ENCODE assay signal across 15 cellular contexts in the genomic region with DNA sequence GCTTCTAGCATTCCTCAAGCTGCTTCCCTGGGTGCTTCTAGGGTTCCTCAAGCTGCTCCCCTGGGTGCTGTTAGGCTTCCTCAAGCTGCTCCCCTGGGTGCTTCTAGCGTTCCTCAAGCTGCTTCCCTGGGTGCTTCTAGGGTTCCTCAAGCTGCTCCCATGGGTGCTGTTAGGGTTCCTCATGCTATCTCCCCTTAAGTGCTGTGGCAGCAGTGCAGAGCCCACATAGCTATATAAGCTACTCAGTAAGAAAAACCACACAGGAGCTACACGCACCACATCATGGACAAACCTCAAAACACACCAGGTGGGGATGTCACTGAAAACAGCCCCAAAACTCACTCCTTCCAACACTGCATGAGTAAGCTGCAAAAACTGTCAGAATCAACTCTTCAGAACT. TPM values are rescaled to one million over a fixed set of nuclear protein-coding genes. Genes with fewer than 3 reads are reported as not detected.
DNase-seq lines count a peak whose midpoint lies in the region; ATAC-seq and TF ChIP-seq lines count a peak whose summit lies in the region.
"Had no signal": no experiment of that assay in that cellular context is flagged by ENCODE, and none has a peak within 500 bp of the region (broad histone marks: within the 10 kb centered on the region; RNA-seq: fewer than 3 reads in every experiment).

No MANE protein-coding gene starts in this region.

- no peak overlapping the region for H2BK15ac ChIP-seq in IMR-90 (ENCODE audit: low read depth, low read length)

- no peak overlapping the region for H4K5ac ChIP-seq in IMR-90 (ENCODE audit: low read depth, low read length)

- dilution Hi-C loops in IMR-90 (cut with HindIII; ENCODE audit: low sequenced_read_pairs, unreplicated experiment) = no loop called here

- H2AFZ ChIP-seq in IMR-90 (replicated peaks; ENCODE audit: low read length, poor library complexity) (no peak overlapping the region), neural progenitor cell (replicated peaks) (no peak overlapping the region)

- H3K9me1 ChIP-seq in IMR-90 (ENCODE audit: insufficient read depth, low read length) = peaks cover 29% of the 10 kb centered on the region

- no peak overlapping the region for H3K56ac ChIP-seq in IMR-90 (ENCODE audit: extremely low read depth, insufficient read depth, low read length)

- H3K4me1 ChIP-seq in IMR-90 (ENCODE audit: control insufficient read depth, insufficient read depth, low read length) (peaks cover 20% of the 10 kb centered on the region), neural progenitor cell (no peaks in the 10 kb centered on the region)

- no peak overlapping the region for H3K23ac ChIP-seq in IMR-90 (ENCODE audit: low read depth, low read length)

- no peak overlapping the region for H2AK5ac ChIP-seq in IMR-90 (ENCODE audit: low read depth, low read length)

- TF ChIP-seq RAD21 in IMR-90 (IDR thresholded peaks at IDR 0.05; ENCODE audit: low read length) = no peak

- no peak overlapping the region for H2BK5ac ChIP-seq in IMR-90 (ENCODE audit: low read depth, low read length, poor library complexity, severe bottlenecking)

- H4K20me1 ChIP-seq in IMR-90 (ENCODE audit: insufficient read depth, low read length) (peaks cover 91% of the 10 kb centered on the region), neural progenitor cell (ENCODE audit: low read depth) (peaks cover 73% of the 10 kb centered on the region)

- CTCF ChIA-PET in IMR-90 (lab: Yijun Ruan, JAX) = no interaction called here

- H3K9ac ChIP-seq in IMR-90 (ENCODE audit: low read depth, low read length) = no peak overlapping the region
- H3K9ac ChIP-seq in neural progenitor cell = no peak overlapping the region

- no peak for ATAC-seq in IMR-90 (ENCODE audit: low read depth)
- peak; percentile 67 for ATAC-seq in activated T-helper 17 cell treated with anti-CD3 and anti-CD28 coated beads, Interleukin-2, amount 50 U/mL, for 72 hours (replicated peaks)
- ATAC-seq: left colon, sciatic nerve had no signal

- in situ Hi-C loops in IMR-90 (cut with MboI; ENCODE audit: low sequenced_read_pairs) = no loop called here

- no peak overlapping the region for H3K4ac ChIP-seq in IMR-90 (ENCODE audit: low read depth, low read length)

- no peak overlapping the region for H4K91ac ChIP-seq in IMR-90 (ENCODE audit: insufficient read depth, low read depth, low read length)

- H3K9me3 ChIP-seq in IMR-90 (ENCODE audit: control insufficient read depth, insufficient read depth, low read length) (peaks cover 5% of the 10 kb centered on the region), neural progenitor cell (ENCODE audit: low read depth) (no peaks in the 10 kb centered on the region)
- H3K9me3 ChIP-seq: Caco-2, ovary had no signal

- no peak overlapping the region for H3K4me3 ChIP-seq in IMR-90 (ENCODE audit: insufficient read depth, low read depth, low read length)
- no peak overlapping the region for H3K4me3 ChIP-seq in neural progenitor cell
- H3K4me3 ChIP-seq: coronary artery, ovary had no signal

- peaks cover 98% of the 10 kb centered on the region for H3K79me2 ChIP-seq in neural progenitor cell (ENCODE audit: low read depth)

- TF ChIP-seq CTCF in IMR-90 (conservative IDR thresholded peaks at IDR 0.05; ENCODE audit: low read depth, low read length) (no peak), neural progenitor cell (IDR thresholded peaks at IDR 0.05) (no peak)

- intact Hi-C loops in IMR-90 (cut with micrococcal nuclease) = no loop called here

- WGBS in IMR-90 (ENCODE audit: extremely low coverage in 2 of 2, insufficient read length in 1 of 2), 2 experiments = 100% methylated on average over 1 of the region's 2 CpGs; no CpG with 5 or more reads in 1 of the 2 experiments

- H3K18ac ChIP-seq in IMR-90 (ENCODE audit: low read depth, low read length) = no peak overlapping the region

- H3K36me3 ChIP-seq in IMR-90 (ENCODE audit: control insufficient read depth, insufficient read depth, low read length) (no peaks in the 10 kb centered on the region), neural progenitor cell (no peaks in the 10 kb centered on the region)
- H3K36me3 ChIP-seq: ovary had no signal

- H3K27ac ChIP-seq in IMR-90 (ENCODE audit: insufficient read depth, low read length) = no peak overlapping the region
- peak overlapping the region; percentile 46 for H3K27ac ChIP-seq in neural progenitor cell
- no peak overlapping the region for H3K27ac ChIP-seq in substantia nigra (ENCODE audit: low read depth, low read length, poor library complexity, severe bottlenecking)
- H3K27ac ChIP-seq: coronary artery, ovary had no signal

- peaks cover 29% of the 10 kb centered on the region for H3K36me3 Mint-ChIP-seq in activated T-cell treated with anti-CD3 and anti-CD28 coated beads, Interleukin-2, amount 50 U/mL, for 24 hours (ENCODE audit: low read depth)
- H3K36me3 Mint-ChIP-seq in activated T-helper 17 cell treated with anti-CD3 and anti-CD28 coated beads, Interleukin-2, amount 50 U/mL, for 72 hours (ENCODE audit: low read depth) = peaks cover 23% of the 10 kb centered on the region
- H3K36me3 Mint-ChIP-seq in neural progenitor cell = peaks cover 27% of the 10 kb centered on the region

- no TSS peak for BruUV-seq in IMR-90 (replicated peaks; lab: Mats Ljungman, UMichigan)

- H3K27ac Mint-ChIP-seq in activated T-cell treated with anti-CD3 and anti-CD28 coated beads, Interleukin-2, amount 50 U/mL, for 24 hours = peak overlapping the region; percentile 81
- peak overlapping the region; percentile 32 for H3K27ac Mint-ChIP-seq in activated T-helper 17 cell treated with anti-CD3 and anti-CD28 coated beads, Interleukin-2, amount 50 U/mL, for 72 hours
- H3K27ac Mint-ChIP-seq in neural progenitor cell = no peak overlapping the region

- no peak for DNase-seq in activated T-cell treated with anti-CD3 and anti-CD28 coated beads, Interleukin-2, amount 50 U/mL, for 24 hours
- no peak for DNase-seq in activated T-cell treated with anti-CD3 and anti-CD28 coated beads, Interleukin-2, amount 50 U/mL, for 48 hours
- DNase-seq in IMR-90 = no peak
- DNase-seq in neural progenitor cell (ENCODE audit: low spot score) = no peak
- DNase-seq in GDM1 (lab: John Stamatoyannopoulos, UW) = no peak
- no peak for DNase-seq in substantia nigra (lab: John Stamatoyannopoulos, UW)
- DNase-seq in NCI-H524 treated with DMSO at 0.1 percent for 48 hours (lab: John Stamatoyannopoulos, UW) = no peak
- DNase-seq: Caco-2, left colon, NCI-H2081, NCI-H510A, ovary had no signal

- no peak overlapping the region for H2BK20ac ChIP-seq in IMR-90 (ENCODE audit: low read depth, low read length)

- no peak overlapping the region for H3K4me3 Mint-ChIP-seq in activated T-cell treated with anti-CD3 and anti-CD28 coated beads, Interleukin-2, amount 50 U/mL, for 24 hours
- H3K4me3 Mint-ChIP-seq in activated T-helper 17 cell treated with anti-CD3 and anti-CD28 coated beads, Interleukin-2, amount 50 U/mL, for 72 hours = peak overlapping the region; percentile 2
- no peak overlapping the region for H3K4me3 Mint-ChIP-seq in neural progenitor cell

- H2AK9ac ChIP-seq in IMR-90 (replicated peaks; ENCODE audit: low read depth, low read length, poor library complexity) = peak overlapping the region; percentile 17

- H3K27me3 Mint-ChIP-seq in activated T-cell treated with anti-CD3 and anti-CD28 coated beads, Interleukin-2, amount 50 U/mL, for 24 hours = no peaks in the 10 kb centered on the region
- no peaks in the 10 kb centered on the region for H3K27me3 Mint-ChIP-seq in activated T-helper 17 cell treated with anti-CD3 and anti-CD28 coated beads, Interleukin-2, amount 50 U/mL, for 72 hours
- peaks cover 7% of the 10 kb centered on the region for H3K27me3 Mint-ChIP-seq in neural progenitor cell (ENCODE audit: insufficient read depth, low read depth)

- no peaks in the 10 kb centered on the region for H3K27me3 ChIP-seq in IMR-90 (ENCODE audit: control insufficient read depth, insufficient read depth, low read length)
- H3K27me3 ChIP-seq in neural progenitor cell = no peaks in the 10 kb centered on the region
- H3K27me3 ChIP-seq: ovary had no signal

- TF ChIP-seq POLR2A in IMR-90 (IDR thresholded peaks at IDR 0.05; ENCODE audit: low read depth, low read length) = no peak

- POLR2A ChIA-PET in IMR-90 (lab: Charles Lee; ENCODE audit: unreplicated experiment) = no interaction called here

- no peak overlapping the region for H2BK120ac ChIP-seq in IMR-90 (ENCODE audit: low read depth, low read length)

- H3K4me1 Mint-ChIP-seq in activated T-cell treated with anti-CD3 and anti-CD28 coated beads, Interleukin-2, amount 50 U/mL, for 24 hours (ENCODE audit: low read depth) = peaks cover 78% of the 10 kb centered on the region
- peaks cover 45% of the 10 kb centered on the region for H3K4me1 Mint-ChIP-seq in activated T-helper 17 cell treated with anti-CD3 and anti-CD28 coated beads, Interleukin-2, amount 50 U/mL, for 72 hours
- H3K4me1 Mint-ChIP-seq in neural progenitor cell = peaks cover 18% of the 10 kb centered on the region

- H3K14ac ChIP-seq in IMR-90 (replicated peaks; ENCODE audit: low read depth, low read length) = no peak overlapping the region

- no peaks in the 10 kb centered on the region for H3K9me3 Mint-ChIP-seq in activated T-cell treated with anti-CD3 and anti-CD28 coated beads, Interleukin-2, amount 50 U/mL, for 24 hours
- H3K9me3 Mint-ChIP-seq in activated T-helper 17 cell treated with anti-CD3 and anti-CD28 coated beads, Interleukin-2, amount 50 U/mL, for 72 hours = no peaks in the 10 kb centered on the region
- peaks cover 21% of the 10 kb centered on the region for H3K9me3 Mint-ChIP-seq in neural progenitor cell

- peaks cover 8% of the 10 kb centered on the region for H3F3A ChIP-seq in neural progenitor cell (ENCODE audit: low read depth)

- H3K4me2 ChIP-seq in IMR-90 (ENCODE audit: low read depth, low read length) = no peak overlapping the region
- no peak overlapping the region for H3K4me2 ChIP-seq in neural progenitor cell

- H4K8ac ChIP-seq in IMR-90 (ENCODE audit: low read depth in 2 of 2, low read length in 2 of 2) = no peak overlapping the region

- peaks cover 0 to 79% of the 10 kb centered on the region in 2 experiments; a peak in 2 of 4 replicates for H3K79me1 ChIP-seq in IMR-90 (ENCODE audit: low read depth in 1 of 2, low read length in 2 of 2)

TF ChIP-seq in IMR-90, 13 proteins besides CTCF, POLR2A, EP300 and RAD21 (continues in another document):
- TF ChIP-seq MAFK (IDR thresholded peaks at IDR 0.05; ENCODE audit: low read depth, low read length) = no peak

RNA-seq across cellular contexts. Expression of a gene that starts 35.2 kb away (rescaled TPM):
- 28.1 and 46.8 TPM in 2 replicates for total RNA-seq in IMR-90 (2012; rRNA removed)
- polyA plus RNA-seq in IMR-90 (2012; rRNA removed) = 67.8 and 71.9 TPM in 2 replicates
- 50.6 and 79.2 TPM in 2 replicates for polyA plus RNA-seq in IMR-90 (2012; cell fraction: cytosol; rRNA removed)
- polyA plus RNA-seq in IMR-90 (2012; cell fraction: nucleus; rRNA removed; ENCODE audit: low replicate concordance) = 174 and 231 TPM in 2 replicates
- 100 to 1,000 TPM; 166 to 178 TPM for total RNA-seq in activated T-helper 17 cell treated with anti-CD3 and anti-CD28 coated beads, Interleukin-2, amount 50 U/mL, for 72 hours
- 47.3 and 68.1 TPM in 2 replicates for total RNA-seq in neural progenitor cell (ENCODE audit: low replicate concordance)

RNA-seq across cellular contexts. Expression of a gene that starts 53.0 kb away (rescaled TPM):
- total RNA-seq in IMR-90 (2012; rRNA removed) (95.3 and 96.8 TPM in 2 replicates), neural progenitor cell (ENCODE audit: low replicate concordance) (122 and 240 TPM in 2 replicates)
- 82.8 and 94.6 TPM in 2 replicates for polyA plus RNA-seq in IMR-90 (2012; rRNA removed)
- 49.9 and 71.5 TPM in 2 replicates for polyA plus RNA-seq in IMR-90 (2012; cell fraction: cytosol; rRNA removed)
- polyA plus RNA-seq in IMR-90 (2012; cell fraction: nucleus; rRNA removed; ENCODE audit: low replicate concordance) = 594 and 800 TPM in 2 replicates
- 100 to 1,000 TPM; 115 to 135 TPM for total RNA-seq in activated T-helper 17 cell treated with anti-CD3 and anti-CD28 coated beads, Interleukin-2, amount 50 U/mL, for 72 hours
